24 cellular contexts compared by ENCODE assay signal in genomic region chrX:14420876-14421275, GRCh38.
"Had no signal": no experiment of that assay in that cellular context is flagged by ENCODE, and none has a peak within 500 bp of the region (broad histone marks: within the 10 kb centered on the region; RNA-seq: fewer than 3 reads in every experiment).

No MANE protein-coding gene starts in this region.

- DNase-seq: activated CD4-positive, alpha-beta T cell treated with anti-CD3 and anti-CD28 coated beads for 36 hours; activated CD4-positive, CD25-positive, alpha-beta regulatory T cell; activated CD8-positive, alpha-beta memory T cell treated with anti-CD3 and anti-CD28 coated beads, Interleukin-2, amount 10 ng/mL, durations not matched to agents 7 days and 5 days; activated CD8-positive, alpha-beta T cell treated with anti-CD3 and anti-CD28 coated beads, Interleukin-2, amount 10 ng/mL, durations not matched to agents 7 days and 5 days; activated naive CD4-positive, alpha-beta T cell; activated T-cell treated with anti-CD3 and anti-CD28 coated beads, Interleukin-2, amount 50 U/mL, for 48 hours; anterior cingulate cortex; body of pancreas; cerebellar nuclear complex; cortex of kidney; foreskin keratinocyte; heart left ventricle; kidney glomerular epithelial cell; left lung; lower lobe of right lung; mesenchymal stem cell; naive thymus-derived CD8-positive, alpha-beta T cell; occipital lobe; psoas muscle; sigmoid colon; small intestine; stimulated activated CD4-positive, alpha-beta T cell treated with anti-CD3 and anti-CD28 coated beads, Interleukin-4, amount 100 ng/mL, for 24 hours had no signal

- H3K4me3 ChIP-seq: body of pancreas, heart left ventricle, left lung, lower lobe of right lung, neural progenitor cell, psoas muscle, sigmoid colon, vagina had no signal
